ENCODE assay signal across 18 cellular contexts in genomic region chr6:163645560-163645959, GRCh38.
A peak's percentile ranks its signal among the peaks of the same experiment; 100 is the strongest.
DNase-seq lines count a peak whose midpoint lies in the region; ATAC-seq, FAIRE-seq and TF ChIP-seq lines count a peak whose summit lies in the region.
"Had no signal": no experiment of that assay in that cellular context is flagged by ENCODE, and none has a peak within 500 bp of the region (broad histone marks: within the 10 kb centered on the region; RNA-seq: fewer than 3 reads in every experiment).

No MANE protein-coding gene starts in this region.

- peaks cover 13% of the 10 kb centered on the region for H3K27me3 Mint-ChIP-seq in astrocyte (ENCODE audit: low read depth, unreplicated experiment)

- H3K4me3 ChIP-seq in astrocyte (ENCODE audit: insufficient read depth, low read depth, low read length) (no peak overlapping the region), epithelial cell of proximal tubule (ENCODE audit: low read depth, low read length) (no peak overlapping the region), pancreas (no peak overlapping the region)
- H3K4me3 ChIP-seq: A549; BLaER1 treated with 17β-estradiol and CSF1 and Interleukin-3, amounts not matched to agents 10 nM and 100 nM; Peyer's patch had no signal

- peaks cover 5% of the 10 kb centered on the region for H3K9me3 Mint-ChIP-seq in astrocyte (ENCODE audit: unreplicated experiment)
- H3K9me3 Mint-ChIP-seq: CD8-positive, alpha-beta T cell had no signal

- H2AFZ ChIP-seq in astrocyte (ENCODE audit: low read depth, low read length), result no peak overlapping the region

- H3K9ac ChIP-seq in astrocyte (ENCODE audit: low read length), result no peak overlapping the region
- H3K9ac ChIP-seq: BLaER1 treated with 17β-estradiol and CSF1 and Interleukin-3, amounts not matched to agents 10 nM and 100 nM had no signal

- ATAC-seq in pancreas, result no peak
- ATAC-seq in GM21526 (IDR thresholded peaks at IDR 0.05; ENCODE audit: low FRiP score, unreplicated experiment), result no peak
- no peak for ATAC-seq in HG03175 (IDR thresholded peaks at IDR 0.05; ENCODE audit: unreplicated experiment)
- ATAC-seq: A549; CD8-positive, alpha-beta T cell had no signal

- 38 to 39% methylated on average over 10 of the region's 10 CpGs for WGBS in pancreas, 2 donors

- H3K36me3 ChIP-seq in astrocyte (ENCODE audit: insufficient read depth, low read length) (no peaks in the 10 kb centered on the region), pancreas (no peaks in the 10 kb centered on the region)
- H3K36me3 ChIP-seq: BLaER1 treated with 17β-estradiol and CSF1 and Interleukin-3, amounts not matched to agents 10 nM and 100 nM; Peyer's patch had no signal

- no peaks in the 10 kb centered on the region for H3K9me3 ChIP-seq in astrocyte (ENCODE audit: insufficient read depth, low read depth, low read length)
- no peaks in the 10 kb centered on the region for H3K9me3 ChIP-seq in pancreas
- H3K9me3 ChIP-seq: A549, Peyer's patch had no signal

- H3K4me2 ChIP-seq in astrocyte (ENCODE audit: low read length), result no peak overlapping the region
- H3K4me2 ChIP-seq: A549; BLaER1 treated with 17β-estradiol and CSF1 and Interleukin-3, amounts not matched to agents 10 nM and 100 nM had no signal

- in situ Hi-C loops in GM13977 (cut with MboI; ENCODE audit: low pct_unique_long_range_greater_than_20kb, low sequenced_read_pairs, unreplicated experiment), result no loop called here

- DNase-seq in GM13977 (ENCODE audit: low spot score) (peak; percentile 52), astrocyte (ENCODE audit: low read depth) (peak; percentile 27), epithelial cell of proximal tubule (ENCODE audit: low read depth) (peak; percentile 13), putamen (ENCODE audit: low spot score) (peak; percentile 52), pancreas (no peak)
- DNase-seq: CD8-positive, alpha-beta T cell; DMS79; H9; NCI-H1105 treated with DMSO at 0.1 percent for 48 hours; NCI-H1694; NCI-H2081 treated with DMSO at 0.1 percent for 48 hours; Peyer's patch; Right ventricle myocardium superior had no signal

- intact Hi-C loops in pancreas (cut with DNase I), result no loop called here

- H3K4me1 Mint-ChIP-seq in astrocyte (ENCODE audit: low read depth, unreplicated experiment), result no peaks in the 10 kb centered on the region

- H3K4me3 Mint-ChIP-seq in astrocyte (ENCODE audit: unreplicated experiment), result no peak overlapping the region
- H3K4me3 Mint-ChIP-seq: CD8-positive, alpha-beta T cell; H9 had no signal

- no peaks in the 10 kb centered on the region for H3K4me1 ChIP-seq in astrocyte (ENCODE audit: insufficient read depth, low read length)
- no peaks in the 10 kb centered on the region for H3K4me1 ChIP-seq in pancreas
- H3K4me1 ChIP-seq: A549; BLaER1 treated with 17β-estradiol and CSF1 and Interleukin-3, amounts not matched to agents 10 nM and 100 nM; Peyer's patch had no signal

- H3K27ac ChIP-seq in astrocyte (ENCODE audit: low read depth, low read length) (no peak overlapping the region), pancreas (no peak overlapping the region)
- H3K27ac ChIP-seq: A549; BLaER1 treated with 17β-estradiol and CSF1 and Interleukin-3, amounts not matched to agents 10 nM and 100 nM; Peyer's patch had no signal

- H3K36me3 Mint-ChIP-seq in astrocyte (ENCODE audit: low read depth, unreplicated experiment), result peaks cover 2% of the 10 kb centered on the region
- H3K36me3 Mint-ChIP-seq: CD8-positive, alpha-beta T cell had no signal

- FAIRE-seq in astrocyte (lab: Jason Lieb, UNC) (no peak), pancreas (lab: Jason Lieb, UNC) (no peak)
- FAIRE-seq: A549, D721Med had no signal

- H3K79me2 ChIP-seq in astrocyte (ENCODE audit: insufficient read depth, low read length), result no peaks in the 10 kb centered on the region

- no peaks in the 10 kb centered on the region for H3K27me3 ChIP-seq in astrocyte (ENCODE audit: insufficient read depth, low read length)
- no peaks in the 10 kb centered on the region for H3K27me3 ChIP-seq in pancreas
- H3K27me3 ChIP-seq: BLaER1 treated with 17β-estradiol and CSF1 and Interleukin-3, amounts not matched to agents 10 nM and 100 nM; Peyer's patch had no signal

- H3K27ac Mint-ChIP-seq in astrocyte (ENCODE audit: unreplicated experiment), result no peak overlapping the region
- H3K27ac Mint-ChIP-seq: CD8-positive, alpha-beta T cell; H9 had no signal

- no peak for TF ChIP-seq CTCF in GM13977 (IDR thresholded peaks at IDR 0.05; ENCODE audit: extremely low read depth, insufficient read depth, missing control alignments)
- no peak for TF ChIP-seq CTCF in astrocyte (IDR thresholded peaks at IDR 0.05; ENCODE audit: insufficient read depth, low read depth, low read length)
- TF ChIP-seq CTCF in epithelial cell of proximal tubule (conservative IDR thresholded peaks at IDR 0.05; ENCODE audit: low read depth, low read length), result no peak
- TF ChIP-seq CTCF in pancreas (IDR thresholded peaks at IDR 0.05), result no peak

- H4K20me1 ChIP-seq in astrocyte (ENCODE audit: insufficient read depth, low read length), result no peaks in the 10 kb centered on the region
- H4K20me1 ChIP-seq: BLaER1 treated with 17β-estradiol and CSF1 and Interleukin-3, amounts not matched to agents 10 nM and 100 nM had no signal

Comparison
In these comparisons a context has a peak if more than half of its experiments do, and no peak if none do; other contexts are left out.
1. DNase-seq: peak in GM13977 (single experiment), astrocyte (single experiment), epithelial cell of proximal tubule (single experiment) and putamen (single experiment); none in pancreas (0 of 6).